Comparison of ENCODE assay signal across 5 cellular contexts in the genomic region with DNA sequence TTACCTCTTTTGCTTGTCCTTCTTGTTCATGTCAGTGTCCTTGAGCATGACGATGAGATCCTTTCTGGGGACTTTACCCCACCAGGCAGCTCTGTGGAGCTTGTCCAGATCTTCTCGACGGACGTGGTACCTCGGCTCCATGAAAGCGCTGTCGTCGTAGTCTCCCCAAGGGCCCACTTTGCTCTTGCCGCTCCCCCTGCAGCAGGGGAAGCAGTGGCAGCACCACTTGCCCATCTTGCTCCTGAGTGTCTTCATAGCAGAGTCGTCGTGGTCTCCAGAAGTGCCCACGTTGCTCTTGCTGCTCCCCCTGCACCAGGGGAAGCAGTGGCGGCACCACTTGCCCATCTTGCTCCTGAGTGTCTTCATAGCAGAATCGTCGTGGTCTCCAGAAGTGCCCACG. TPM values are rescaled to one million over a fixed set of nuclear protein-coding genes. Genes with fewer than 3 reads are reported as not detected.
"Had no signal": no experiment of that assay in that cellular context is flagged by ENCODE, and none has a peak within 500 bp of the region (broad histone marks: within the 10 kb centered on the region; RNA-seq: fewer than 3 reads in every experiment).

No MANE protein-coding gene starts in this region.

RNA-seq across cellular contexts. Expression of a gene that starts 0.4 kb away (rescaled TPM):
- total RNA-seq: HepG2, HT-29, IMR-90, K562 had no signal
- polyA plus RNA-seq: HepG2, IgD-negative memory B cell, IMR-90, K562 had no signal
